Comparison of ENCODE assay signal across 2 cellular contexts in genomic region chr2:17735864-17736263, GRCh38.
TF ChIP-seq lines count a peak whose summit lies in the region.

No MANE protein-coding gene starts in this region.

TF ChIP-seq in A549, 52 proteins besides CTCF, POLR2A, EP300 and RAD21:
- TF ChIP-seq FOSL2 (IDR thresholded peaks at IDR 0.05) (no peak), FOSL2 (CRISPR knock-in tag; IDR thresholded peaks at IDR 0.05) (no peak), MAFK (IDR thresholded peaks at IDR 0.05; ENCODE audit: partially characterized antibody) (peak; percentile 40)
TF ChIP-seq in A549: peak in this region for 1.

TF ChIP-seq in IMR-90, 13 proteins besides CTCF, POLR2A, EP300 and RAD21:
- TF ChIP-seq SMC3 (IDR thresholded peaks at IDR 0.05; ENCODE audit: low read depth, low read length): no peak
- TF ChIP-seq RCOR1 (IDR thresholded peaks at IDR 0.05; ENCODE audit: insufficient replicate concordance, low read length): no peak
- peak; percentile 30 for TF ChIP-seq MAFK (IDR thresholded peaks at IDR 0.05; ENCODE audit: low read depth, low read length)
- TF ChIP-seq, protein P1, sequence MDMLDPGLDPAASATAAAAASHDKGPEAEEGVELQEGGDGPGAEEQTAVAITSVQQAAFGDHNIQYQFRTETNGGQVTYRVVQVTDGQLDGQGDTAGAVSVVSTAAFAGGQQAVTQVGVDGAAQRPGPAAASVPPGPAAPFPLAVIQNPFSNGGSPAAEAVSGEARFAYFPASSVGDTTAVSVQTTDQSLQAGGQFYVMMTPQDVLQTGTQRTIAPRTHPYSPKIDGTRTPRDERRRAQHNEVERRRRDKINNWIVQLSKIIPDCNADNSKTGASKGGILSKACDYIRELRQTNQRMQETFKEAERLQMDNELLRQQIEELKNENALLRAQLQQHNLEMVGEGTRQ (IDR thresholded peaks at IDR 0.05; ENCODE audit: low read depth, low read length): no peak
- TF ChIP-seq FOS (IDR thresholded peaks at IDR 0.05; ENCODE audit: low read depth, low read length): no peak
- no peak for TF ChIP-seq MXI1 (IDR thresholded peaks at IDR 0.05; ENCODE audit: borderline replicate concordance, low read depth, low read length)
- TF ChIP-seq CHD1 (IDR thresholded peaks at IDR 0.05; ENCODE audit: low read depth, low read length): no peak
- TF ChIP-seq MAZ (IDR thresholded peaks at IDR 0.05; ENCODE audit: borderline replicate concordance, low read depth, low read length): no peak
TF ChIP-seq in IMR-90: peak in this region for 1.
